In genomic region chr2:85430780-85431601, GRCh38 we compare ENCODE assay signal across 14 cellular contexts. TPM values are rescaled to one million over a fixed set of nuclear protein-coding genes. Genes with fewer than 3 reads are reported as not detected.
DNase-seq lines count a peak whose midpoint lies in the region; ATAC-seq and TF ChIP-seq lines count a peak whose summit lies in the region.
"Had no signal": no experiment of that assay in that cellular context is flagged by ENCODE, and none has a peak within 500 bp of the region (broad histone marks: within the 10 kb centered on the region; RNA-seq: fewer than 3 reads in every experiment).

No MANE protein-coding gene starts in this region.

- H3K4me3 ChIP-seq in HEK293 (ENCODE audit: low read depth, low read length) (no peak overlapping the region), lower lobe of right lung (no peak overlapping the region)
- H3K4me3 ChIP-seq: gastroesophageal sphincter had no signal

- intact Hi-C loops in lower lobe of right lung (cut with DNase I), result no loop called here

- TF ChIP-seq CTCF in HEK293 (tag by site-specific recombination; IDR thresholded peaks at IDR 0.05) (no peak), lower lobe of right lung (IDR thresholded peaks at IDR 0.05) (no peak)

- H3K27ac ChIP-seq in HEK293 (ENCODE audit: extremely low read depth, low read depth, low read length), result no peak overlapping the region
- no peak overlapping the region for H3K27ac ChIP-seq in lower lobe of right lung
- H3K27ac ChIP-seq: gastroesophageal sphincter had no signal

- H3K9me3 ChIP-seq in HEK293 (ENCODE audit: control insufficient read depth, insufficient read depth, low read depth, low read length) (no peaks in the 10 kb centered on the region), lower lobe of right lung (no peaks in the 10 kb centered on the region)
- H3K9me3 ChIP-seq: gastroesophageal sphincter had no signal

- no peaks in the 10 kb centered on the region for H3K27me3 ChIP-seq in lower lobe of right lung (ENCODE audit: low read depth)
- H3K27me3 ChIP-seq: gastroesophageal sphincter had no signal

- H3K36me3 ChIP-seq in HEK293 (ENCODE audit: control insufficient read depth in 2 of 2, insufficient read depth in 1 of 2, low read length in 2 of 2) (no peaks in the 10 kb centered on the region), lower lobe of right lung (no peaks in the 10 kb centered on the region)
- H3K36me3 ChIP-seq: gastroesophageal sphincter had no signal

- CTCF ChIA-PET in HEK293 (lab: Yijun Ruan, JAX), result interaction anchor here (1.0 to 2.4 kb wide), 4 partner anchors 10 to 277 kb away, joined by 4 to 14 read pairs (median 6); no protein-coding TSS in a partner anchor

- POLR2A ChIA-PET in HEK293 (lab: Yijun Ruan, JAX), result interaction anchor here (4.1 kb wide), 1 partner anchor 108 kb away, joined by 24 read pairs; the partner anchor contains the start of gene MAT2A

- no peak for ATAC-seq in HG02840 (IDR thresholded peaks at IDR 0.05; ENCODE audit: low FRiP score, unreplicated experiment)
- no peak for ATAC-seq in lower lobe of right lung
- ATAC-seq: activated CD8-positive, alpha-beta memory T cell treated with anti-CD3 and anti-CD28 coated beads, Interleukin-2, amount 10 ng/mL, durations not matched to agents 7 days and 5 days; gastroesophageal sphincter; naive thymus-derived CD4-positive, alpha-beta T cell had no signal

- H3K4me1 ChIP-seq in HEK293 (ENCODE audit: control insufficient read depth, insufficient read depth, low read length) (no peaks in the 10 kb centered on the region), lower lobe of right lung (peaks cover 30% of the 10 kb centered on the region)

- DNase-seq in NCI-H526 (lab: John Stamatoyannopoulos, UW) (peak; percentile 92 to 97), hippocampal formation (lab: John Stamatoyannopoulos, UW) (peak; percentile 75 to 84), putamen (ENCODE audit: low spot score) (peak; percentile 90), EL (no peak), lower lobe of right lung (no peak)
- DNase-seq in effector CD4-positive, alpha-beta T cell, result no peak
- DNase-seq: activated CD8-positive, alpha-beta memory T cell treated with anti-CD3 and anti-CD28 coated beads, Interleukin-2, amount 10 ng/mL, durations not matched to agents 7 days and 5 days; Calu3; naive thymus-derived CD4-positive, alpha-beta T cell; trophoblast cell had no signal

TF ChIP-seq in HEK293, 187 proteins besides CTCF, POLR2A, EP300 and RAD21:
- TF ChIP-seq ZNF398 (tag by site-specific recombination; IDR thresholded peaks at IDR 0.05) (peak; percentile 47; the same call in 1 of the 2 replicates), SP2 (tag by site-specific recombination; IDR thresholded peaks at IDR 0.05) (0 out of 2 replicates have a peak, but pooled peaks have one; percentile 32), ZBTB17 (tag by site-specific recombination; IDR thresholded peaks at IDR 0.05) (no peak), PRDM10 (tag by site-specific recombination; IDR thresholded peaks at IDR 0.05) (peak; percentile 62)

RNA-seq across cellular contexts. Expression of gene SH2D6, which starts 12.5 kb away (rescaled TPM):
- total RNA-seq in lower lobe of right lung, result 0.97 TPM
- total RNA-seq: cardiac septum, gastroesophageal sphincter had no signal

RNA-seq across cellular contexts. Expression of gene CAPG, which starts 20.8 kb away (rescaled TPM):
- 555 TPM for total RNA-seq in lower lobe of right lung

Comparison
In these comparisons a context has a peak if more than half of its experiments do, and no peak if none do; other contexts are left out.
1. DNase-seq: peak in NCI-H526 (2 of 2), hippocampal formation (2 of 2) and putamen (single experiment); none in EL (single experiment), lower lobe of right lung (single experiment) and effector CD4-positive, alpha-beta T cell (single experiment).